ENCODE assay signal across 8 cellular contexts in the genomic region with DNA sequence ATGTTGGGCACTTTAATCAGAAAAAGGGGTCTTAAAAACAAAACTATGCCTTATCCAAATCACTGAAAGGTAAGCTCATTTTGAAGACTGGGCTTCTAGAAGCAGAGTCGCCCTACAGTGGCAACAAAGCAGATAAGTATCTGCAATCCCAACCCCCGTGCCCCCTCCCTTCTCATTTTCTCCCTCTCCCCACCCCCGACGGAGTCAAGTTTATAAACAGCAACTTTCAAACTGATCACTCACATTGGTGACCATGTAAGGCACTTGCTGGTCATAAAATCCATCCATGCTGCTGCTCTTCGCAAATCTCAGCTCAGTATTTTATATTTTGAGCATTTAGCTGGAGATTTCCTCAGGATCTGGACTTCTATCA. TPM values are rescaled to one million over a fixed set of nuclear protein-coding genes. Genes with fewer than 3 reads are reported as not detected.
DNase-seq lines count a peak whose midpoint lies in the region; ATAC-seq, FAIRE-seq and TF ChIP-seq lines count a peak whose summit lies in the region.

No MANE protein-coding gene starts in this region.

- no peak overlapping the region for H3K4me3 Mint-ChIP-seq in Caco-2 (ENCODE audit: unreplicated experiment)

- FAIRE-seq in urothelium cell line (lab: Jason Lieb, UNC), result no peak

- no peak for ATAC-seq in RWPE2 (ENCODE audit: low read depth)

- BruUV-seq in Caco-2 (replicated peaks; lab: Mats Ljungman, UMichigan), result no TSS peak

- H3K9me3 Mint-ChIP-seq in Caco-2 (ENCODE audit: unreplicated experiment), result no peaks in the 10 kb centered on the region

- CTCF ChIA-PET in Caco-2 (lab: Charles Lee), result no interaction called here

- no peak overlapping the region for H3K27ac Mint-ChIP-seq in Caco-2 (ENCODE audit: unreplicated experiment)

- intact Hi-C loops in Caco-2 (cut with micrococcal nuclease; ENCODE audit: unreplicated experiment), result no loop called here

- in situ Hi-C loops in HAP-1 (cut with MboI; ENCODE audit: low sequenced_read_pairs), result no loop called here

- H3K4me1 Mint-ChIP-seq in Caco-2 (ENCODE audit: low read depth, unreplicated experiment), result no peaks in the 10 kb centered on the region

- DNase-seq in HAP-1 (ENCODE audit: low spot score in 2 of 2) (peak in 1 of 2 experiments; percentile 39), RWPE2 (ENCODE audit: low spot score) (no peak), fibroblast of villous mesenchyme (ENCODE audit: low read depth) (peak; percentile 32), skeletal muscle cell (ENCODE audit: low read depth) (no peak), kidney glomerular epithelial cell (lab: John Stamatoyannopoulos, UW) (no peak), MV-4-11 (lab: John Stamatoyannopoulos, UW) (no peak), Caco-2 (no peak), urothelium cell line (ENCODE audit: low spot score) (no peak)

- H3K4me3 ChIP-seq in HAP-1 (peak overlapping the region; percentile 39), RWPE2 (ENCODE audit: severe bottlenecking) (peak overlapping the region; percentile 74), fibroblast of villous mesenchyme (ENCODE audit: low read depth, low read length) (peak overlapping the region; percentile 75), skeletal muscle cell (ENCODE audit: low read depth, low read length) (peak overlapping the region; percentile 79), Caco-2 (ENCODE audit: low read depth, low read length) (no peak overlapping the region; the same call in 1 of the 2 replicates)

- TF ChIP-seq CTCF in RWPE2 (IDR thresholded peaks at IDR 0.05; ENCODE audit: poor library complexity, severe bottlenecking) (no peak), fibroblast of villous mesenchyme (IDR thresholded peaks at IDR 0.05; ENCODE audit: insufficient read depth, low read depth, low read length) (no peak), Caco-2 (IDR thresholded peaks at IDR 0.05; ENCODE audit: insufficient read depth in 1 of 2, low read depth in 1 of 2, low read length in 1 of 2, severe bottlenecking in 1 of 2, unreplicated experiment in 1 of 2) (no peak)

- H3K27me3 Mint-ChIP-seq in Caco-2 (ENCODE audit: insufficient read depth, unreplicated experiment), result peaks cover 6% of the 10 kb centered on the region

- no peaks in the 10 kb centered on the region for H3K36me3 Mint-ChIP-seq in Caco-2 (ENCODE audit: insufficient read depth, unreplicated experiment)

- POLR2A ChIA-PET in Caco-2 (lab: Charles Lee), result no interaction called here

- peaks cover 33% of the 10 kb centered on the region for H3K4me1 ChIP-seq in HAP-1
- peaks cover 15% of the 10 kb centered on the region for H3K4me1 ChIP-seq in RWPE2 (ENCODE audit: insufficient read depth, poor library complexity, severe bottlenecking)
- 0 out of 2 replicates have a peak, but pooled peaks cover 3% of the 10 kb centered on the region for H3K4me1 ChIP-seq in Caco-2

- peak overlapping the region; percentile 83 for H3K27ac ChIP-seq in RWPE2 (ENCODE audit: poor library complexity, severe bottlenecking)

- no peaks in the 10 kb centered on the region for H3K36me3 ChIP-seq in HAP-1 (replicated peaks)
- no peaks in the 10 kb centered on the region for H3K36me3 ChIP-seq in RWPE2 (ENCODE audit: low read depth)
- no peaks in the 10 kb centered on the region for H3K36me3 ChIP-seq in Caco-2 (ENCODE audit: control insufficient read depth, insufficient read depth, low read length)

- no peaks in the 10 kb centered on the region for H3K9me3 ChIP-seq in HAP-1
- peaks cover 3% of the 10 kb centered on the region for H3K9me3 ChIP-seq in RWPE2 (ENCODE audit: severe bottlenecking)
- H3K9me3 ChIP-seq in Caco-2, result no peaks in the 10 kb centered on the region

- no peaks in the 10 kb centered on the region for H3K27me3 ChIP-seq in HAP-1 (ENCODE audit: low read depth)
- H3K27me3 ChIP-seq in RWPE2 (ENCODE audit: insufficient read depth, poor library complexity, severe bottlenecking), result no peaks in the 10 kb centered on the region
- no peaks in the 10 kb centered on the region for H3K27me3 ChIP-seq in Caco-2 (replicated peaks; ENCODE audit: control insufficient read depth, insufficient read depth, low read length)

RNA-seq across cellular contexts. Expression of a gene that starts 0.7 kb away (rescaled TPM):
- total RNA-seq in fibroblast of villous mesenchyme (9.3 and 11.7 TPM in 2 replicates), Caco-2 (2022) (0.30 and 0.52 TPM in 2 replicates)
